Comparison of ENCODE assay signal across 30 cellular contexts in genomic region chr16:84467709-84468108, GRCh38.
"Had no signal": no experiment of that assay in that cellular context is flagged by ENCODE, and none has a peak within 500 bp of the region (broad histone marks: within the 10 kb centered on the region; RNA-seq: fewer than 3 reads in every experiment).

No MANE protein-coding gene starts in this region.

- ATAC-seq: gastrocnemius medialis, heart right ventricle, T-helper 17 cell had no signal

- H3K36me3 ChIP-seq: breast epithelium, cardiac muscle cell had no signal

- H3K27me3 Mint-ChIP-seq: activated CD4-positive, alpha-beta memory T cell treated with anti-CD3 and anti-CD28 coated beads, Interleukin-2, amount 10 ng/mL, durations not matched to agents 7 days and 5 days; activated CD4-positive, alpha-beta T cell treated with anti-CD3 and anti-CD28 coated beads, Interleukin-2, amount 10 ng/mL, durations not matched to agents 7 days and 5 days; activated naive CD8-positive, alpha-beta T cell treated with anti-CD3 and anti-CD28 coated beads, Interleukin-2, amount 10 ng/mL, durations not matched to agents 7 days and 5 days; activated T-cell treated with anti-CD3 and anti-CD28 coated beads, Interleukin-2, amount 50 U/mL, for 24 hours; activated T-helper 17 cell treated with anti-CD3 and anti-CD28 coated beads, Interleukin-2, amount 50 U/mL, for 72 hours; brain; T-helper 17 cell had no signal

- H3K9me3 ChIP-seq: colonic mucosa had no signal

- H3K27ac Mint-ChIP-seq: activated CD4-positive, alpha-beta memory T cell treated with anti-CD3 and anti-CD28 coated beads, Interleukin-2, amount 10 ng/mL, durations not matched to agents 7 days and 5 days; activated CD4-positive, alpha-beta T cell treated with anti-CD3 and anti-CD28 coated beads, Interleukin-2, amount 10 ng/mL, durations not matched to agents 7 days and 5 days; activated naive CD4-positive, alpha-beta T cell treated with anti-CD3 and anti-CD28 coated beads, Interleukin-2, amount 50 U/mL, for 72 hours; activated naive CD8-positive, alpha-beta T cell treated with anti-CD3 and anti-CD28 coated beads, Interleukin-2, amount 10 ng/mL, durations not matched to agents 7 days and 5 days; activated T-cell treated with anti-CD3 and anti-CD28 coated beads, Interleukin-2, amount 50 U/mL, for 24 hours; activated T-helper 17 cell treated with anti-CD3 and anti-CD28 coated beads, Interleukin-2, amount 50 U/mL, for 72 hours; brain; T-helper 17 cell; T-helper 2 cell treated with Interferon-gamma antibody and Interleukin-4, amounts not matched to agents 5 μg/mL and 100 μg/mL, for 36 hours had no signal

- H3K4me3 Mint-ChIP-seq: activated CD4-positive, alpha-beta memory T cell treated with anti-CD3 and anti-CD28 coated beads, Interleukin-2, amount 10 ng/mL, durations not matched to agents 7 days and 5 days; activated CD4-positive, alpha-beta T cell treated with anti-CD3 and anti-CD28 coated beads, Interleukin-2, amount 10 ng/mL, durations not matched to agents 7 days and 5 days; activated naive CD8-positive, alpha-beta T cell treated with anti-CD3 and anti-CD28 coated beads, Interleukin-2, amount 10 ng/mL, durations not matched to agents 7 days and 5 days; activated T-cell treated with anti-CD3 and anti-CD28 coated beads, Interleukin-2, amount 50 U/mL, for 24 hours; activated T-helper 17 cell treated with anti-CD3 and anti-CD28 coated beads, Interleukin-2, amount 50 U/mL, for 72 hours; brain; T-helper 17 cell; T-helper 2 cell treated with Interferon-gamma antibody and Interleukin-4, amounts not matched to agents 5 μg/mL and 100 μg/mL, for 36 hours had no signal

- H3K27ac ChIP-seq: ascending aorta, breast epithelium, cardiac muscle cell, colonic mucosa, esophagus muscularis mucosa, foreskin keratinocyte, gastrocnemius medialis, heart right ventricle had no signal

- H3K27me3 ChIP-seq: ascending aorta, breast epithelium, cardiac muscle cell, colonic mucosa, esophagus muscularis mucosa, foreskin keratinocyte, gastrocnemius medialis, heart right ventricle had no signal

- H3K4me3 ChIP-seq: ascending aorta, breast epithelium, cardiac muscle cell, colonic mucosa, esophagus muscularis mucosa, gastrocnemius medialis, heart right ventricle had no signal

- H3K4me1 ChIP-seq: ascending aorta, breast epithelium, colonic mucosa, esophagus muscularis mucosa, foreskin keratinocyte, gastrocnemius medialis had no signal

- DNase-seq: activated CD4-positive, alpha-beta memory T cell treated with anti-CD3 and anti-CD28 coated beads, Interleukin-2, amount 10 ng/mL, durations not matched to agents 7 days and 5 days; activated CD4-positive, alpha-beta T cell treated with anti-CD3 and anti-CD28 coated beads for 1 hour; activated CD4-positive, alpha-beta T cell treated with anti-CD3 and anti-CD28 coated beads for 4 hours; activated CD4-positive, alpha-beta T cell treated with anti-CD3 and anti-CD28 coated beads, Interleukin-2, amount 10 ng/mL, durations not matched to agents 7 days and 5 days; activated CD4-positive, alpha-beta T cell treated with anti-CD3 and anti-CD28 coated beads, Interleukin-2, amount 50 U/mL, for 4 hours; activated effector memory CD4-positive, alpha-beta T cell treated with Interleukin-2 at 50 U/mL for 16 hours; activated gamma-delta T cell treated with Interleukin-2 at 50 U/mL for 16 hours; activated naive CD4-positive, alpha-beta T cell treated with Interleukin-2 at 50 U/mL for 16 hours; activated T-cell treated with anti-CD3 and anti-CD28 coated beads for 4 hours; activated T-cell treated with anti-CD3 and anti-CD28 coated beads, Interleukin-2, amount 50 U/mL, for 24 hours; central memory CD4-positive, alpha-beta T cell; cerebellar nuclear complex; colonic mucosa; effector CD8-positive, alpha-beta T cell; erythroblast; gastrocnemius medialis; heart right ventricle; T-helper 1 cell; T-helper 17 cell; T1000 had no signal

- H3K4me1 Mint-ChIP-seq: activated CD4-positive, alpha-beta memory T cell treated with anti-CD3 and anti-CD28 coated beads, Interleukin-2, amount 10 ng/mL, durations not matched to agents 7 days and 5 days; activated CD4-positive, alpha-beta T cell treated with anti-CD3 and anti-CD28 coated beads, Interleukin-2, amount 10 ng/mL, durations not matched to agents 7 days and 5 days; activated T-helper 17 cell treated with anti-CD3 and anti-CD28 coated beads, Interleukin-2, amount 50 U/mL, for 72 hours; brain had no signal
